Comparison of ENCODE assay signal across 1 cellular context in the genomic region with DNA sequence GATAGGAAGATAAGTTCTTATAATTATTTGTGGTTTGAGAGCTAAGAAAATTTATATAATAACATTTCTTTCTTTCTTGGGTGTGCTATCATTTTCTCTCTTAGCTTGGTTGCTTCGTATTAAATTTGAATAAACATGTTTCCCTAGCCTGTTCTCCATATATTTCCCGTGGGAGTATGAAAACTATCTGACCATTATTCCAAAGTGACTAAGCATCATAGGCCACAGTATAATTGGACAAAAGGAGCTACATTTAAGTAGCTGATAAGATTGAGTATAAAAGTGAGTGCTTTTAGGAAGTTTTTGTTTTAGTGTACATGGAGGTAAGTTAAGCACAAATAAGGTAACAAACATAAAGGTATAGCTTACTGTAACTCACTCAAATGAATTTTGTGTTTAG.
TF ChIP-seq lines count a peak whose summit lies in the region.

No MANE protein-coding gene starts in this region.

TF ChIP-seq in IMR-90, 13 proteins besides CTCF, POLR2A, EP300 and RAD21:
- TF ChIP-seq SMC3 (IDR thresholded peaks at IDR 0.05; ENCODE audit: low read depth, low read length) (no peak), CHD1 (IDR thresholded peaks at IDR 0.05; ENCODE audit: low read depth, low read length) (no peak), CEBPB (IDR thresholded peaks at IDR 0.05; ENCODE audit: low read depth, low read length) (no peak), RCOR1 (IDR thresholded peaks at IDR 0.05; ENCODE audit: insufficient replicate concordance, low read length) (no peak), RFX5 (IDR thresholded peaks at IDR 0.05; ENCODE audit: low read depth, low read length) (no peak), MXI1 (IDR thresholded peaks at IDR 0.05; ENCODE audit: borderline replicate concordance, low read depth, low read length) (no peak), BHLHE40 (IDR thresholded peaks at IDR 0.05; ENCODE audit: low read depth, low read length) (no peak)
- TF ChIP-seq, protein P1, sequence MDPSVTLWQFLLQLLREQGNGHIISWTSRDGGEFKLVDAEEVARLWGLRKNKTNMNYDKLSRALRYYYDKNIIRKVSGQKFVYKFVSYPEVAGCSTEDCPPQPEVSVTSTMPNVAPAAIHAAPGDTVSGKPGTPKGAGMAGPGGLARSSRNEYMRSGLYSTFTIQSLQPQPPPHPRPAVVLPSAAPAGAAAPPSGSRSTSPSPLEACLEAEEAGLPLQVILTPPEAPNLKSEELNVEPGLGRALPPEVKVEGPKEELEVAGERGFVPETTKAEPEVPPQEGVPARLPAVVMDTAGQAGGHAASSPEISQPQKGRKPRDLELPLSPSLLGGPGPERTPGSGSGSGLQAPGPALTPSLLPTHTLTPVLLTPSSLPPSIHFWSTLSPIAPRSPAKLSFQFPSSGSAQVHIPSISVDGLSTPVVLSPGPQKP (IDR thresholded peaks at IDR 0.05; ENCODE audit: borderline replicate concordance, low read depth, low read length), result no peak
